In the genomic region with DNA sequence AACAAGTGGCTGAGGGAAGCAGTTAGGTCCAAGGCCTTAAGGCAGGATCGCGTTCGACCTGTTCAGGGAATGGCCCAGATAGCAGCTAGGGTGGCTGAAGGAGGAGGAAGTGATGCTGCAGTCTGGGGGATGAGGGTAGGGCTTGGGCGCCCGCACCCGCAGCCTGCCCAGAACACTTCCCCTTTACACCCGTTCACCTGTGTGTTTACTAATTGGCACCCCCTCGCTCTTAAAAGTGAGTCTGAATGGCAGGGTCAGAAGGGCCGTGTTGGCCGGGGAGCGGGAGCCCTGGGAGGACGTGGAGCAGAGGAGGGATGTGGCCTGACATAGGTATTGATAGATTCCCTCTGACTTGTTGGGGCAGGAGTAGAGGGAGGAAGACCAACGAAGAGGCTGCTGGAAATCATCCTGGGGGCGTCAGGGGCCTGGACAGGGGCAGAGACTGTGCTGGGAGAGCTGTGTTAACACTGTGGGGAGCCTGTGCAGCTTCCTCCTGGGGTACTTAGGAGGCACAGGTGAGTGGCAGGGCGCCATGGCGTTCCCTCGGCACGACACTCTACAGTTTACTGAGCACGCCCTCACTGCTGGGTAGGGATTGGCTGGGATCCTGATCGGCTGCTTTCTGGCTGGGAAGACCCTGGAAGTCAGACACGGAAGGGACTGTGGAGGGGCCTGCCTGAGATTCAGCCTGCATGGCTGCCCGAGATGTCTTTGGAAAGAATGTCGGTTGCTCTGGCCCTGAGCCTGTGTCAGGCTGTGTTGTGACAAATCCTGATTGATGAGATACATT, we compare ENCODE assay signal across 13 cellular contexts. TPM values are rescaled to one million over a fixed set of nuclear protein-coding genes. Genes with fewer than 3 reads are reported as not detected.
DNase-seq lines count a peak whose midpoint lies in the region; ATAC-seq and TF ChIP-seq lines count a peak whose summit lies in the region.
"Had no signal": no experiment of that assay in that cellular context is flagged by ENCODE, and none has a peak within 500 bp of the region (broad histone marks: within the 10 kb centered on the region; RNA-seq: fewer than 3 reads in every experiment).

No MANE protein-coding gene starts in this region.

- no peak overlapping the region for H3K27ac ChIP-seq in CD4-positive, alpha-beta memory T cell (ENCODE audit: low read depth, low read length)
- H3K27ac ChIP-seq in PC-3 (ENCODE audit: low read length) (peak overlapping the region; percentile 92; the same call in 1 of the 2 replicates), rectal smooth muscle tissue (ENCODE audit: low read depth, low read length) (peak overlapping the region; percentile 80)

- no peak overlapping the region for H3K4me3 Mint-ChIP-seq in CD4-positive, alpha-beta memory T cell

- no peak overlapping the region for H2AFZ ChIP-seq in PC-3 (ENCODE audit: low read length)

- H3K9me2 ChIP-seq in PC-3 (replicated peaks; ENCODE audit: low read length), result no peaks in the 10 kb centered on the region

- no peaks in the 10 kb centered on the region for H3K79me2 ChIP-seq in PC-3 (ENCODE audit: low read length)

- H3K36me3 ChIP-seq in CD4-positive, alpha-beta memory T cell (ENCODE audit: insufficient read depth, low read length), result peaks cover 28% of the 10 kb centered on the region
- H3K36me3 ChIP-seq in PC-3 (ENCODE audit: low read depth, low read length) (peaks cover 13% of the 10 kb centered on the region; the same call in 1 of the 2 replicates), rectal smooth muscle tissue (ENCODE audit: control insufficient read depth, insufficient read depth, low read length) (no peaks in the 10 kb centered on the region), H7 (replicated peaks; ENCODE audit: control insufficient read depth, insufficient read depth, low read length) (peaks cover 37% of the 10 kb centered on the region)

- H3K4me1 Mint-ChIP-seq in CD4-positive, alpha-beta memory T cell, result peaks cover 0 to 5% (median 2%) of the 10 kb centered on the region in 4 donors

- no peaks in the 10 kb centered on the region for H3K4me1 ChIP-seq in CD4-positive, alpha-beta memory T cell (ENCODE audit: insufficient read depth, low read length)
- H3K4me1 ChIP-seq in PC-3 (ENCODE audit: insufficient read depth, low read length) (peaks cover 25% of the 10 kb centered on the region), rectal smooth muscle tissue (ENCODE audit: control insufficient read depth, insufficient read depth, low read length) (peaks cover 24% of the 10 kb centered on the region)

- POLR2A ChIA-PET in CD4-positive, alpha-beta memory T cell (lab: Charles Lee; ENCODE audit: partially characterized antibody), result interaction anchor here (1.4 kb wide), 1 partner anchor 52 kb away, joined by 3 read pairs; a partner anchor contains a TSS
- POLR2A ChIA-PET in PC-3 (lab: Charles Lee; ENCODE audit: unreplicated experiment), result interaction anchor here (0.5 kb wide), 1 partner anchor 52 kb away, joined by 3 read pairs; no protein-coding TSS in a partner anchor

- ATAC-seq in PC-3, result no peak
- peak; percentile 21 for ATAC-seq in esophagus mucosa

- H3K9me3 Mint-ChIP-seq in CD4-positive, alpha-beta memory T cell, result no peaks in the 10 kb centered on the region

- H3K9me3 ChIP-seq in CD4-positive, alpha-beta memory T cell (ENCODE audit: control insufficient read depth in 1 of 2, low read length in 2 of 2), result no peaks in the 10 kb centered on the region
- no peaks in the 10 kb centered on the region for H3K9me3 ChIP-seq in PC-3 (ENCODE audit: low read length)

- H3K27me3 ChIP-seq in CD4-positive, alpha-beta memory T cell (ENCODE audit: insufficient read depth, low read length), result no peaks in the 10 kb centered on the region
- no peaks in the 10 kb centered on the region for H3K27me3 ChIP-seq in PC-3 (ENCODE audit: low read length)
- no peaks in the 10 kb centered on the region for H3K27me3 ChIP-seq in rectal smooth muscle tissue (ENCODE audit: control insufficient read depth, insufficient read depth, low read length)
- no peaks in the 10 kb centered on the region for H3K27me3 ChIP-seq in H7 (ENCODE audit: control insufficient read depth, insufficient read depth, low read length)

- H3K27ac Mint-ChIP-seq in CD4-positive, alpha-beta memory T cell, result peak overlapping the region in 5 of 7 donors; percentile 8 to 81 (median 18)

- CTCF ChIA-PET in CD4-positive, alpha-beta memory T cell (lab: Charles Lee; ENCODE audit: partially characterized antibody), result interaction anchor here (1.7 kb wide), 1 partner anchor 13 kb away, joined by 4 read pairs; no protein-coding TSS in a partner anchor
- CTCF ChIA-PET in PC-3 (lab: Charles Lee), result no interaction called here

- H3K4me2 ChIP-seq in PC-3 (ENCODE audit: low read length), result peak overlapping the region; percentile 71

- TF ChIP-seq CTCF in PC-3 (conservative IDR thresholded peaks at IDR 0.05; ENCODE audit: low read depth, low read length), result no peak

- H3K9ac ChIP-seq in PC-3 (ENCODE audit: low read length) (no peak overlapping the region), rectal smooth muscle tissue (ENCODE audit: low read length) (no peak overlapping the region)

- H4K20me1 ChIP-seq in PC-3 (ENCODE audit: low read length), result no peaks in the 10 kb centered on the region

- no peak overlapping the region for H3K4me3 ChIP-seq in CD4-positive, alpha-beta memory T cell (ENCODE audit: low read length in 2 of 2)
- H3K4me3 ChIP-seq in PC-3 (ENCODE audit: low read length) (no peak overlapping the region), rectal smooth muscle tissue (ENCODE audit: low read length) (no peak overlapping the region), H7 (ENCODE audit: insufficient read depth, low read depth, low read length) (no peak overlapping the region)

- peaks cover 6% of the 10 kb centered on the region for H3F3A ChIP-seq in PC-3 (ENCODE audit: low read length, unreplicated experiment)

- no peaks in the 10 kb centered on the region for H3K27me3 Mint-ChIP-seq in CD4-positive, alpha-beta memory T cell

- DNase-seq in CD4-positive, alpha-beta memory T cell, result no peak
- no peak for DNase-seq in PC-3
- DNase-seq in OCI-M1 (lab: John Stamatoyannopoulos, UW), result no peak
- DNase-seq in NCI-H510A treated with DMSO at 0.1 percent for 48 hours (lab: John Stamatoyannopoulos, UW), result no peak
- no peak for DNase-seq in H7
- no peak for DNase-seq in UCSD-AML1 (lab: John Stamatoyannopoulos, UW; ENCODE audit: unreplicated experiment)
- DNase-seq: activated CD4-positive, CD25-positive, alpha-beta regulatory T cell; activated effector memory CD4-positive, alpha-beta T cell treated with Interleukin-2 at 50 U/mL for 16 hours; COR-L47; NCI-H1694 treated with DMSO at 0.1 percent for 48 hours; stimulated activated naive CD4-positive, alpha-beta T cell had no signal

- BruUV-seq in PC-3 (replicated peaks; lab: Mats Ljungman, UMichigan), result no TSS peak

- intact Hi-C loops in CD4-positive, alpha-beta memory T cell (cut with micrococcal nuclease), result no loop called here
- intact Hi-C loops in PC-3 (cut with micrococcal nuclease), result loop anchor here (1.0 to 2.0 kb wide), 2 partner anchors 41 to 52 kb away; a partner anchor contains a TSS

- peaks cover 20 to 66% of the 10 kb centered on the region in 2 donors for H3K36me3 Mint-ChIP-seq in CD4-positive, alpha-beta memory T cell

RNA-seq across cellular contexts. Expression of a gene that starts 51.6 kb away (rescaled TPM):
- 10 to 100 TPM; 50.6 to 51.8 TPM for total RNA-seq in CD4-positive, alpha-beta memory T cell
- polyA plus RNA-seq in CD4-positive, alpha-beta memory T cell, result 1 to 10 TPM; 3.8 to 8.8 TPM
- total RNA-seq in PC-3 (2014; rRNA removed) (28.1 and 31.9 TPM in 2 replicates), esophagus mucosa (11.0 TPM)
- total RNA-seq in H7 (2014; rRNA removed; shearing (Covaris generic)), result 88.8 and 113 TPM in 2 replicates
